Comparison of ENCODE assay signal across 8 cellular contexts in genomic region chr1:15627343-15627988, GRCh38. TPM values are rescaled to one million over a fixed set of nuclear protein-coding genes. Genes with fewer than 3 reads are reported as not detected.
A peak's percentile ranks its signal among the peaks of the same experiment; 100 is the strongest.
DNase-seq lines count a peak whose midpoint lies in the region; ATAC-seq and TF ChIP-seq lines count a peak whose summit lies in the region.

No MANE protein-coding gene starts in this region.

- no peak for DNase-seq in activated T-cell treated with anti-CD3 and anti-CD28 coated beads, Interleukin-2, amount 50 U/mL, for 24 hours
- DNase-seq in activated T-cell treated with anti-CD3 and anti-CD28 coated beads, Interleukin-2, amount 50 U/mL, for 48 hours = no peak
- DNase-seq in activated T-helper 1 cell treated with anti-CD3 and anti-CD28 coated beads, Interleukin-12 subunit alpha, Interleukin-12 subunit beta, Interleukin-2, Interleukin-4 antibody, amounts not matched to agents 30 ng/mL and 10 ng/mL and 1 ng/mL, durations not matched to agents 14 hours and 24 hours and 36 hours (ENCODE audit: low spot score) = no peak
- peak in 1 of 2 donors; percentile 12 for DNase-seq in stimulated activated naive CD8-positive, alpha-beta T cell treated with anti-CD3 and anti-CD28 coated beads, Interleukin-15, amount 100 ng/mL, for 72 hours
- DNase-seq in iPS-NIHi7 (ENCODE audit: extremely low spot score) (no peak), BE2C (no peak), NCI-H524 (lab: John Stamatoyannopoulos, UW) (no peak)

- H3K36me3 Mint-ChIP-seq in activated T-cell treated with anti-CD3 and anti-CD28 coated beads, Interleukin-2, amount 50 U/mL, for 24 hours (ENCODE audit: low read depth) = peaks cover 85% of the 10 kb centered on the region
- H3K36me3 Mint-ChIP-seq in activated T-helper 1 cell treated with anti-CD3 and anti-CD28 coated beads, Interleukin-12 subunit alpha, Interleukin-12 subunit beta, Interleukin-2, Interleukin-4 antibody, amounts not matched to agents 30 ng/mL and 10 ng/mL and 1 ng/mL, durations not matched to agents 14 hours and 24 hours and 36 hours (ENCODE audit: low read depth) = peaks cover 30% of the 10 kb centered on the region

- intact Hi-C loops in activated T-helper 1 cell treated with anti-CD3 and anti-CD28 coated beads, Interleukin-12 subunit alpha, Interleukin-12 subunit beta, Interleukin-2, Interleukin-4 antibody, amounts not matched to agents 30 ng/mL and 10 ng/mL and 1 ng/mL, durations not matched to agents 14 hours and 24 hours and 36 hours (cut with micrococcal nuclease) = no loop called here

- H3K36me3 ChIP-seq in BE2C = peaks cover 6% of the 10 kb centered on the region; the same call in 1 of the 2 replicates

- peak overlapping the region; percentile 80 for H3K27ac Mint-ChIP-seq in activated T-cell treated with anti-CD3 and anti-CD28 coated beads, Interleukin-2, amount 50 U/mL, for 24 hours
- H3K27ac Mint-ChIP-seq in activated T-helper 1 cell treated with anti-CD3 and anti-CD28 coated beads, Interleukin-12 subunit alpha, Interleukin-12 subunit beta, Interleukin-2, Interleukin-4 antibody, amounts not matched to agents 30 ng/mL and 10 ng/mL and 1 ng/mL, durations not matched to agents 14 hours and 24 hours and 36 hours = peak overlapping the region; percentile 11
- peak overlapping the region; percentile 23 to 59 for H3K27ac Mint-ChIP-seq in stimulated activated naive CD8-positive, alpha-beta T cell treated with anti-CD3 and anti-CD28 coated beads, Interleukin-15, amount 100 ng/mL, for 72 hours

- H3K4me3 ChIP-seq in BE2C (ENCODE audit: low read depth, low read length) = no peak overlapping the region

- no peak overlapping the region for H3K4me3 Mint-ChIP-seq in activated T-cell treated with anti-CD3 and anti-CD28 coated beads, Interleukin-2, amount 50 U/mL, for 24 hours
- H3K4me3 Mint-ChIP-seq in activated T-helper 1 cell treated with anti-CD3 and anti-CD28 coated beads, Interleukin-12 subunit alpha, Interleukin-12 subunit beta, Interleukin-2, Interleukin-4 antibody, amounts not matched to agents 30 ng/mL and 10 ng/mL and 1 ng/mL, durations not matched to agents 14 hours and 24 hours and 36 hours = no peak overlapping the region
- no peak overlapping the region for H3K4me3 Mint-ChIP-seq in stimulated activated naive CD8-positive, alpha-beta T cell treated with anti-CD3 and anti-CD28 coated beads, Interleukin-15, amount 100 ng/mL, for 72 hours

- no peaks in the 10 kb centered on the region for H3K27me3 Mint-ChIP-seq in activated T-cell treated with anti-CD3 and anti-CD28 coated beads, Interleukin-2, amount 50 U/mL, for 24 hours
- H3K27me3 Mint-ChIP-seq in activated T-helper 1 cell treated with anti-CD3 and anti-CD28 coated beads, Interleukin-12 subunit alpha, Interleukin-12 subunit beta, Interleukin-2, Interleukin-4 antibody, amounts not matched to agents 30 ng/mL and 10 ng/mL and 1 ng/mL, durations not matched to agents 14 hours and 24 hours and 36 hours (ENCODE audit: insufficient read depth) = no peaks in the 10 kb centered on the region
- H3K27me3 Mint-ChIP-seq in stimulated activated naive CD8-positive, alpha-beta T cell treated with anti-CD3 and anti-CD28 coated beads, Interleukin-15, amount 100 ng/mL, for 72 hours = no peaks in the 10 kb centered on the region

- no peaks in the 10 kb centered on the region for H3K9me3 Mint-ChIP-seq in activated T-cell treated with anti-CD3 and anti-CD28 coated beads, Interleukin-2, amount 50 U/mL, for 24 hours
- H3K9me3 Mint-ChIP-seq in activated T-helper 1 cell treated with anti-CD3 and anti-CD28 coated beads, Interleukin-12 subunit alpha, Interleukin-12 subunit beta, Interleukin-2, Interleukin-4 antibody, amounts not matched to agents 30 ng/mL and 10 ng/mL and 1 ng/mL, durations not matched to agents 14 hours and 24 hours and 36 hours = no peaks in the 10 kb centered on the region
- no peaks in the 10 kb centered on the region for H3K9me3 Mint-ChIP-seq in stimulated activated naive CD8-positive, alpha-beta T cell treated with anti-CD3 and anti-CD28 coated beads, Interleukin-15, amount 100 ng/mL, for 72 hours

- H3K4me1 Mint-ChIP-seq in activated T-cell treated with anti-CD3 and anti-CD28 coated beads, Interleukin-2, amount 50 U/mL, for 24 hours (ENCODE audit: low read depth) = peaks cover 57% of the 10 kb centered on the region
- H3K4me1 Mint-ChIP-seq in activated T-helper 1 cell treated with anti-CD3 and anti-CD28 coated beads, Interleukin-12 subunit alpha, Interleukin-12 subunit beta, Interleukin-2, Interleukin-4 antibody, amounts not matched to agents 30 ng/mL and 10 ng/mL and 1 ng/mL, durations not matched to agents 14 hours and 24 hours and 36 hours (ENCODE audit: low read depth) = peaks cover 42% of the 10 kb centered on the region
- peaks cover 51% of the 10 kb centered on the region for H3K4me1 Mint-ChIP-seq in stimulated activated naive CD8-positive, alpha-beta T cell treated with anti-CD3 and anti-CD28 coated beads, Interleukin-15, amount 100 ng/mL, for 72 hours

- H3K4me1 ChIP-seq in BE2C = no peaks in the 10 kb centered on the region

- H3K9me3 ChIP-seq in BE2C = no peaks in the 10 kb centered on the region

- ATAC-seq in HG02973 (IDR thresholded peaks at IDR 0.05; ENCODE audit: unreplicated experiment) = peak; percentile 77
- ATAC-seq in stimulated activated naive CD8-positive, alpha-beta T cell treated with anti-CD3 and anti-CD28 coated beads, Interleukin-15, amount 100 ng/mL, for 72 hours = peak; percentile 91

- H3K27me3 ChIP-seq in BE2C = no peaks in the 10 kb centered on the region

- TF ChIP-seq CTCF in BE2C (IDR thresholded peaks at IDR 0.05; ENCODE audit: low read depth, low read length) = no peak

RNA-seq across cellular contexts. Expression of gene DDI2, which starts 10.2 kb away (rescaled TPM):
- total RNA-seq in activated T-helper 1 cell treated with anti-CD3 and anti-CD28 coated beads, Interleukin-12 subunit alpha, Interleukin-12 subunit beta, Interleukin-2, Interleukin-4 antibody, amounts not matched to agents 30 ng/mL and 10 ng/mL and 1 ng/mL, durations not matched to agents 14 hours and 24 hours and 36 hours = 49.9 and 51.4 TPM in 2 replicates
- 4.4 TPM for polyA plus RNA-seq in BE2C (2012; ENCODE audit: insufficient read depth, insufficient read length, low read depth)

RNA-seq across cellular contexts. Expression of gene AGMAT, which starts 42.6 kb away (rescaled TPM):
- total RNA-seq in activated T-helper 1 cell treated with anti-CD3 and anti-CD28 coated beads, Interleukin-12 subunit alpha, Interleukin-12 subunit beta, Interleukin-2, Interleukin-4 antibody, amounts not matched to agents 30 ng/mL and 10 ng/mL and 1 ng/mL, durations not matched to agents 14 hours and 24 hours and 36 hours = 34.4 and 34.5 TPM in 2 replicates
- 0.63 TPM for polyA plus RNA-seq in BE2C (2012; ENCODE audit: insufficient read depth, insufficient read length, low read depth)

RNA-seq across cellular contexts. Expression of gene PLEKHM2, which starts 56.7 kb away (rescaled TPM):
- 65.5 and 66.2 TPM in 2 replicates for total RNA-seq in activated T-helper 1 cell treated with anti-CD3 and anti-CD28 coated beads, Interleukin-12 subunit alpha, Interleukin-12 subunit beta, Interleukin-2, Interleukin-4 antibody, amounts not matched to agents 30 ng/mL and 10 ng/mL and 1 ng/mL, durations not matched to agents 14 hours and 24 hours and 36 hours
- 58.2 TPM for polyA plus RNA-seq in BE2C (2012; ENCODE audit: insufficient read depth, insufficient read length, low read depth)

Comparison
In these comparisons a context has a peak if more than half of its experiments do, and no peak if none do; other contexts are left out.
1. H3K27ac Mint-ChIP-seq: peak in every context shown above with its lines; median percentile 80 in activated T-cell treated with anti-CD3 and anti-CD28 coated beads, Interleukin-2, amount 50 U/mL, for 24 hours; 41 in stimulated activated naive CD8-positive, alpha-beta T cell treated with anti-CD3 and anti-CD28 coated beads, Interleukin-15, amount 100 ng/mL, for 72 hours; 11 in activated T-helper 1 cell treated with anti-CD3 and anti-CD28 coated beads, Interleukin-12 subunit alpha, Interleukin-12 subunit beta, Interleukin-2, Interleukin-4 antibody, amounts not matched to agents 30 ng/mL and 10 ng/mL and 1 ng/mL, durations not matched to agents 14 hours and 24 hours and 36 hours.